ENCODE assay signal across 16 cellular contexts in genomic region chr10:78462221-78462620, GRCh38.
DNase-seq lines count a peak whose midpoint lies in the region; ATAC-seq and TF ChIP-seq lines count a peak whose summit lies in the region.
"Had no signal": no experiment of that assay in that cellular context is flagged by ENCODE, and none has a peak within 500 bp of the region (broad histone marks: within the 10 kb centered on the region; RNA-seq: fewer than 3 reads in every experiment).

No MANE protein-coding gene starts in this region.

- H3K9me3 ChIP-seq in DND-41 (ENCODE audit: insufficient read depth, low read length, severe bottlenecking), result no peaks in the 10 kb centered on the region
- no peaks in the 10 kb centered on the region for H3K9me3 ChIP-seq in RWPE2 (ENCODE audit: severe bottlenecking)
- no peaks in the 10 kb centered on the region for H3K9me3 ChIP-seq in stomach
- H3K9me3 ChIP-seq: HAP-1 had no signal

- peaks cover 6% of the 10 kb centered on the region for H3K27me3 ChIP-seq in DND-41 (ENCODE audit: insufficient read depth, low read length, poor library complexity)
- peaks cover 9% of the 10 kb centered on the region for H3K27me3 ChIP-seq in RWPE2 (ENCODE audit: insufficient read depth, poor library complexity, severe bottlenecking)
- H3K27me3 ChIP-seq in stomach, result no peaks in the 10 kb centered on the region

- ATAC-seq in DND-41 (ENCODE audit: insufficient read depth, low read depth) (peak; percentile 86), RWPE2 (ENCODE audit: low read depth) (no peak), T-cell (replicated peaks in 1 of 4) (no peak)
- ATAC-seq in activated CD8-positive, alpha-beta T cell treated with anti-CD3 and anti-CD28 coated beads for 36 hours, result no peak
- ATAC-seq: K562, SK-N-SH treated with all-trans-retinoic acid at 6 μM for 48 hours had no signal

- H3K79me2 ChIP-seq in DND-41 (ENCODE audit: insufficient read depth, low read length), result no peaks in the 10 kb centered on the region

- no peak overlapping the region for H3K4me3 ChIP-seq in DND-41 (ENCODE audit: low read depth in 1 of 2, low read length in 2 of 2)
- H3K4me3 ChIP-seq in RWPE2 (ENCODE audit: severe bottlenecking), result no peak overlapping the region
- no peak overlapping the region for H3K4me3 ChIP-seq in stomach
- H3K4me3 ChIP-seq: HAP-1, K562 had no signal

- no peak for TF ChIP-seq POLR2A in stomach (IDR thresholded peaks at IDR 0.05)

- intact Hi-C loops in stomach (cut with DNase I; ENCODE audit: low total_unique reads), result no loop called here
- intact Hi-C loops in activated CD8-positive, alpha-beta T cell treated with anti-CD3 and anti-CD28 coated beads for 36 hours (cut with micrococcal nuclease), result no loop called here

- peaks cover under 1% of the 10 kb centered on the region for H3K36me3 Mint-ChIP-seq in mesothelial cell of epicardium
- no peaks in the 10 kb centered on the region for H3K36me3 Mint-ChIP-seq in T-cell
- H3K36me3 Mint-ChIP-seq in activated CD8-positive, alpha-beta T cell treated with anti-CD3 and anti-CD28 coated beads for 36 hours (ENCODE audit: low read depth), result no peaks in the 10 kb centered on the region
- H3K36me3 Mint-ChIP-seq: CD4-positive, CD25-positive, alpha-beta regulatory T cell had no signal

- CTCF ChIA-PET in T-cell (lab: Charles Lee), result no interaction called here
- CTCF ChIA-PET in activated CD8-positive, alpha-beta T cell treated with anti-CD3 and anti-CD28 coated beads for 36 hours (lab: Charles Lee), result no interaction called here

- TF ChIP-seq CTCF in DND-41 (IDR thresholded peaks at IDR 0.05; ENCODE audit: borderline replicate concordance, extremely low read depth, low read length, poor library complexity, severe bottlenecking) (no peak), RWPE2 (IDR thresholded peaks at IDR 0.05; ENCODE audit: poor library complexity, severe bottlenecking) (no peak), mesothelial cell of epicardium (IDR thresholded peaks at IDR 0.05; ENCODE audit: unreplicated experiment) (no peak), stomach (IDR thresholded peaks at IDR 0.05) (no peak)
- TF ChIP-seq CTCF in activated CD8-positive, alpha-beta T cell treated with anti-CD3 and anti-CD28 coated beads for 36 hours (IDR thresholded peaks at IDR 0.05), result no peak

- H3K27ac Mint-ChIP-seq in mesothelial cell of epicardium (peak overlapping the region; percentile 63), T-cell (no peak overlapping the region)
- no peak overlapping the region for H3K27ac Mint-ChIP-seq in activated CD8-positive, alpha-beta T cell treated with anti-CD3 and anti-CD28 coated beads for 36 hours
- H3K27ac Mint-ChIP-seq: CD4-positive, CD25-positive, alpha-beta regulatory T cell had no signal

- no peak overlapping the region for H3K4me3 Mint-ChIP-seq in mesothelial cell of epicardium
- H3K4me3 Mint-ChIP-seq in T-cell, result no peak overlapping the region
- no peak overlapping the region for H3K4me3 Mint-ChIP-seq in activated CD8-positive, alpha-beta T cell treated with anti-CD3 and anti-CD28 coated beads for 36 hours
- H3K4me3 Mint-ChIP-seq: CD4-positive, CD25-positive, alpha-beta regulatory T cell had no signal

- H3K27ac ChIP-seq in DND-41 (ENCODE audit: low read length) (no peak overlapping the region), RWPE2 (ENCODE audit: poor library complexity, severe bottlenecking) (no peak overlapping the region), stomach (no peak overlapping the region)

- H3K4me1 Mint-ChIP-seq in mesothelial cell of epicardium (peaks cover 75% of the 10 kb centered on the region), T-cell (no peaks in the 10 kb centered on the region)
- no peaks in the 10 kb centered on the region for H3K4me1 Mint-ChIP-seq in activated CD8-positive, alpha-beta T cell treated with anti-CD3 and anti-CD28 coated beads for 36 hours (ENCODE audit: low read depth)
- H3K4me1 Mint-ChIP-seq: CD4-positive, CD25-positive, alpha-beta regulatory T cell had no signal

- no peak overlapping the region for H3K9ac ChIP-seq in DND-41 (ENCODE audit: low read depth, low read length)

- no peak overlapping the region for H3K4me2 ChIP-seq in DND-41 (ENCODE audit: insufficient read depth, low read length)

- no peaks in the 10 kb centered on the region for H3K4me1 ChIP-seq in DND-41 (ENCODE audit: insufficient read depth, low read length)
- H3K4me1 ChIP-seq in RWPE2 (ENCODE audit: insufficient read depth, poor library complexity, severe bottlenecking), result peaks cover 5% of the 10 kb centered on the region
- H3K4me1 ChIP-seq in stomach, result peaks cover 0 to 24% (median 5%) of the 10 kb centered on the region in 4 donors
- H3K4me1 ChIP-seq: HAP-1 had no signal

- DNase-seq in DND-41, result peak; percentile 44
- DNase-seq in RWPE2 (ENCODE audit: low spot score), result peak; percentile 15
- DNase-seq in mesothelial cell of epicardium (ENCODE audit: low spot score in 2 of 2, unreplicated experiment in 2 of 2), result peak in 1 of 2 experiments; percentile 22
- peak; percentile 16 for DNase-seq in stomach
- DNase-seq in T-cell, result no peak
- DNase-seq in ACHN, result no peak
- no peak for DNase-seq in activated CD8-positive, alpha-beta T cell treated with anti-CD3 and anti-CD28 coated beads for 36 hours
- DNase-seq: CD4-positive, CD25-positive, alpha-beta regulatory T cell; COR-L47; NCI-H1694 treated with DMSO at 0.1 percent for 48 hours; NCI-H510A treated with DMSO at 0.1 percent for 48 hours; NCI-H774; SHP77 treated with DMSO at 0.1 percent for 48 hours had no signal

- H3K27me3 Mint-ChIP-seq in mesothelial cell of epicardium (ENCODE audit: low read depth) (no peaks in the 10 kb centered on the region), T-cell (peaks cover 5 to 17% of the 10 kb centered on the region in 2 donors)
- H3K27me3 Mint-ChIP-seq in activated CD8-positive, alpha-beta T cell treated with anti-CD3 and anti-CD28 coated beads for 36 hours, result peaks cover 4% of the 10 kb centered on the region

- in situ Hi-C loops in ACHN (cut with HindIII; ENCODE audit: low pct_ligation_motif_present, low pct_unique_long_range_greater_than_20kb, low sequenced_read_pairs), result no loop called here

- H4K20me1 ChIP-seq in DND-41 (ENCODE audit: insufficient read depth, low read length), result no peaks in the 10 kb centered on the region

- WGBS in stomach, 5 donors, result 64 to 85% (median 79%) methylated on average over 4 of the region's 4 CpGs

- H2AFZ ChIP-seq in DND-41 (ENCODE audit: low read depth, low read length), result no peak overlapping the region

- H3K9me3 Mint-ChIP-seq in mesothelial cell of epicardium, result no peaks in the 10 kb centered on the region
- H3K9me3 Mint-ChIP-seq in T-cell, result peaks cover 0 to under 1% (median 0%) of the 10 kb centered on the region in 3 donors
- H3K9me3 Mint-ChIP-seq in activated CD8-positive, alpha-beta T cell treated with anti-CD3 and anti-CD28 coated beads for 36 hours, result no peaks in the 10 kb centered on the region

- no peak for TF ChIP-seq EP300 in stomach (IDR thresholded peaks at IDR 0.05)

- POLR2A ChIA-PET in T-cell (lab: Charles Lee), result no interaction called here
- POLR2A ChIA-PET in activated CD8-positive, alpha-beta T cell treated with anti-CD3 and anti-CD28 coated beads for 36 hours (lab: Charles Lee), result no interaction called here

- H3K36me3 ChIP-seq in DND-41 (ENCODE audit: insufficient read depth, low read length) (no peaks in the 10 kb centered on the region), RWPE2 (ENCODE audit: low read depth) (no peaks in the 10 kb centered on the region), stomach (no peaks in the 10 kb centered on the region)
- H3K36me3 ChIP-seq: HAP-1 had no signal

Comparison
In these comparisons a context has a peak if more than half of its experiments do, and no peak if none do; other contexts are left out.
1. DNase-seq: peak in DND-41 (single experiment), RWPE2 (single experiment) and stomach (single experiment); none in T-cell (0 of 34), ACHN (single experiment) and activated CD8-positive, alpha-beta T cell treated with anti-CD3 and anti-CD28 coated beads for 36 hours (single experiment).